In genomic region chr16:47141773-47142468, GRCh38 we compare ENCODE assay signal across 8 cellular contexts. TPM values are rescaled to one million over a fixed set of nuclear protein-coding genes. Genes with fewer than 3 reads are reported as not detected.
A peak's percentile ranks its signal among the peaks of the same experiment; 100 is the strongest.
DNase-seq lines count a peak whose midpoint lies in the region; ATAC-seq and TF ChIP-seq lines count a peak whose summit lies in the region.

No MANE protein-coding gene starts in this region.

- CTCF ChIA-PET in WTC11 (lab: Charles Lee), result interaction anchor here (0.6 to 3.9 kb wide), 63 partner anchors 8 to 1078 kb away, joined by 3 to 31 read pairs (median 4); partner anchors contain the start of genes DNAJA2, ITFG1 and PHKB

- H3K36me3 Mint-ChIP-seq in WTC11, result no peaks in the 10 kb centered on the region

- H3K4me3 Mint-ChIP-seq in WTC11, result peak overlapping the region; percentile 75

- DNase-seq in AG09309 (ENCODE audit: low read depth) (peak; percentile 37), NCI-H2196 (lab: John Stamatoyannopoulos, UW; ENCODE audit: unreplicated experiment) (peak; percentile 58), WTC11 (ENCODE audit: low spot score) (peak; percentile 92), caudate nucleus (lab: John Stamatoyannopoulos, UW) (peak in 60 of 61 donors; percentile 20 to 94 (median 76)), iris pigment epithelial cell (ENCODE audit: low read depth) (peak; percentile 90)
- peak; percentile 62 to 66 for DNase-seq in stimulated activated CD4-positive, alpha-beta T cell treated with anti-CD3 and anti-CD28 coated beads, Interleukin-15, amount 100 ng/mL, for 1 hour (ENCODE audit: low read depth in 1 of 2, low spot score in 1 of 2)

- no peaks in the 10 kb centered on the region for H3K9me3 Mint-ChIP-seq in WTC11

- TF ChIP-seq CTCF in AG09309 (IDR thresholded peaks at IDR 0.05; ENCODE audit: control insufficient read depth, insufficient read depth, low read depth, low read length, missing control alignments) (peak; percentile 97), WTC11 (IDR thresholded peaks at IDR 0.05) (peak; percentile 51; the same call in 1 of the 2 replicates)

- peak; percentile 76 for ATAC-seq in GM18870 (IDR thresholded peaks at IDR 0.05; ENCODE audit: unreplicated experiment)
- ATAC-seq in HG03108 (IDR thresholded peaks at IDR 0.05; ENCODE audit: unreplicated experiment), result peak; percentile 53
- ATAC-seq in WTC11, result peak; percentile 76

- peak overlapping the region; percentile 48 for H3K27ac ChIP-seq in caudate nucleus (ENCODE audit: low read depth, low read length)

- POLR2A ChIA-PET in WTC11 (lab: Charles Lee), result interaction anchor here (0.5 to 0.7 kb wide), 2 partner anchors 68 to 104 kb away, joined by 3 read pairs; no protein-coding TSS in a partner anchor

- peak overlapping the region; percentile 57 for H3K4me3 ChIP-seq in AG09309 (ENCODE audit: control insufficient read depth, low read depth, low read length)

- peaks cover 27% of the 10 kb centered on the region for H3K4me1 Mint-ChIP-seq in WTC11

- H3K27ac Mint-ChIP-seq in WTC11, result peak overlapping the region; percentile 14; the same call in 1 of the 2 replicates

- peaks cover 35% of the 10 kb centered on the region for H3K27me3 Mint-ChIP-seq in WTC11 (ENCODE audit: low read depth)

TF ChIP-seq in WTC11, 78 proteins besides CTCF, POLR2A, EP300 and RAD21:
- TF ChIP-seq NFE2L1 (CRISPR knock-in tag; IDR thresholded peaks at IDR 0.05) (0 out of 2 replicates have a peak, but pooled peaks have one; percentile 20), EMX1 (CRISPR knock-in tag; IDR thresholded peaks at IDR 0.05) (no peak), TEAD1 (CRISPR knock-in tag; IDR thresholded peaks at IDR 0.05) (peak; percentile 25; the same call in 1 of the 2 replicates)
TF ChIP-seq in WTC11: peak in this region for 2.

RNA-seq across cellular contexts. Expression of gene NETO2, which starts 1.8 kb away (rescaled TPM):
- 13.0 to 21.8 TPM (median 13.8 TPM) in 3 replicates for total RNA-seq in WTC11 (2021)

Comparison
In these comparisons a context has a peak if more than half of its experiments do, and no peak if none do; other contexts are left out.
1. Peak in every context shown above with its lines: DNase-seq, ATAC-seq, H3K4me3 ChIP-seq and H3K27ac ChIP-seq.
2. DNase-seq: peak in every context shown above with its lines; median percentile 92 in WTC11; 90 in iris pigment epithelial cell; 76 in caudate nucleus; 64 in stimulated activated CD4-positive, alpha-beta T cell treated with anti-CD3 and anti-CD28 coated beads, Interleukin-15, amount 100 ng/mL, for 1 hour; 58 in NCI-H2196; 37 in AG09309.